In genomic region chr5:50744761-50745160, GRCh38 we compare ENCODE assay signal across 8 cellular contexts.
A peak's percentile ranks its signal among the peaks of the same experiment; 100 is the strongest.
DNase-seq lines count a peak whose midpoint lies in the region; ATAC-seq, FAIRE-seq and TF ChIP-seq lines count a peak whose summit lies in the region.

No MANE protein-coding gene starts in this region.

- POLR2A ChIA-PET in HEK293T (lab: Yijun Ruan, JAX) = no interaction called here

- ATAC-seq in GM21528 (IDR thresholded peaks at IDR 0.05; ENCODE audit: low FRiP score, unreplicated experiment) = peak; percentile 68

- no peaks in the 10 kb centered on the region for H3K27me3 ChIP-seq in bronchial epithelial cell (ENCODE audit: control insufficient read depth, insufficient read depth, low read length)

- CTCF ChIA-PET in HEK293T (lab: Yijun Ruan, JAX) = no interaction called here

- no peak for FAIRE-seq in bronchial epithelial cell (lab: Jason Lieb, UNC)

- peak; percentile 10 for DNase-seq in GM10266 (ENCODE audit: extremely low spot score)
- DNase-seq in KBM-7 = peak; percentile 17
- peak; percentile 41 for DNase-seq in bronchial epithelial cell (ENCODE audit: low read depth)
- DNase-seq in non-pigmented ciliary epithelial cell (ENCODE audit: low read depth) = peak; percentile 13
- no peak for DNase-seq in HEK293T (ENCODE audit: extremely low spot score)
- no peak for DNase-seq in KG1 (lab: John Stamatoyannopoulos, UW)
- DNase-seq in iPS-NIHi11 (ENCODE audit: low spot score) = no peak

- TF ChIP-seq CTCF in GM10266 (IDR thresholded peaks at IDR 0.05; ENCODE audit: control insufficient read depth, insufficient read depth, low read depth, missing control alignments) (no peak), bronchial epithelial cell (IDR thresholded peaks at IDR 0.05; ENCODE audit: insufficient read depth, low read length, severe bottlenecking) (no peak)

- in situ Hi-C loops in KBM-7 (cut with MboI; ENCODE audit: low pct_unique_long_range_greater_than_20kb, low sequenced_read_pairs) = no loop called here

- H3K4me3 ChIP-seq in bronchial epithelial cell (ENCODE audit: low read depth, low read length) = no peak overlapping the region

- no peaks in the 10 kb centered on the region for H3K36me3 ChIP-seq in bronchial epithelial cell (ENCODE audit: control insufficient read depth, insufficient read depth, low read length)

TF ChIP-seq in HEK293T, 16 proteins besides CTCF, POLR2A, EP300 and RAD21:
- TF ChIP-seq TARDBP (IDR thresholded peaks at IDR 0.05) (no peak), SP1 (IDR thresholded peaks at IDR 0.05) (no peak), FOXM1 (IDR thresholded peaks at IDR 0.05; ENCODE audit: borderline replicate concordance) (no peak), BHLHE40 (IDR thresholded peaks at IDR 0.05; ENCODE audit: borderline replicate concordance) (no peak), L3MBTL2 (conservative IDR thresholded peaks at IDR 0.05) (no peak), HDGF (IDR thresholded peaks at IDR 0.05; ENCODE audit: borderline replicate concordance) (no peak), FOXK2 (IDR thresholded peaks at IDR 0.05) (no peak), ELF4 (IDR thresholded peaks at IDR 0.05) (no peak), ZNF384 (IDR thresholded peaks at IDR 0.05) (no peak), SUZ12 (IDR thresholded peaks at IDR 0.05) (no peak), CTBP1 (IDR thresholded peaks at IDR 0.05; ENCODE audit: borderline replicate concordance) (no peak), PKNOX1 (IDR thresholded peaks at IDR 0.05) (no peak), FOXA1 (IDR thresholded peaks at IDR 0.05) (no peak), ARNT (IDR thresholded peaks at IDR 0.05) (no peak), LEF1 (IDR thresholded peaks at IDR 0.05; ENCODE audit: borderline replicate concordance) (no peak)
TF ChIP-seq in HEK293T: peak in this region for 0.

Comparison
In these comparisons a context has a peak if more than half of its experiments do, and no peak if none do; other contexts are left out.
1. DNase-seq: peak in GM10266 (single experiment), KBM-7 (single experiment), bronchial epithelial cell (single experiment) and non-pigmented ciliary epithelial cell (single experiment); none in HEK293T (single experiment), KG1 (single experiment) and iPS-NIHi11 (single experiment).